9 cellular contexts compared by ENCODE assay signal in genomic region chr9:124392855-124393460, GRCh38. TPM values are rescaled to one million over a fixed set of nuclear protein-coding genes. Genes with fewer than 3 reads are reported as not detected.
DNase-seq lines count a peak whose midpoint lies in the region; ATAC-seq and TF ChIP-seq lines count a peak whose summit lies in the region.
"Had no signal": no experiment of that assay in that cellular context is flagged by ENCODE, and none has a peak within 500 bp of the region (broad histone marks: within the 10 kb centered on the region; RNA-seq: fewer than 3 reads in every experiment).

No MANE protein-coding gene starts in this region.

- no peaks in the 10 kb centered on the region for H3K27me3 Mint-ChIP-seq in immature natural killer cell (ENCODE audit: low read depth in 3 of 3)
- H3K27me3 Mint-ChIP-seq: dendritic cell treated with granulocyte-macrophage colony-stimulating factor and Interleukin-4, amounts not matched to agents 40 ng/mL and 50 ng/mL, for 4 days had no signal

- H3K9me3 ChIP-seq in testis, result no peaks in the 10 kb centered on the region

- no peak overlapping the region for H2AFZ ChIP-seq in ACC112 (ENCODE audit: low read length, unreplicated experiment)

- H3K36me3 Mint-ChIP-seq in immature natural killer cell, result no peaks in the 10 kb centered on the region

- intact Hi-C loops in testis (cut with DNase I; ENCODE audit: low total_unique reads), result no loop called here

- H3K9me3 Mint-ChIP-seq in immature natural killer cell, result no peaks in the 10 kb centered on the region
- H3K9me3 Mint-ChIP-seq: dendritic cell treated with granulocyte-macrophage colony-stimulating factor and Interleukin-4, amounts not matched to agents 40 ng/mL and 50 ng/mL, for 4 days had no signal

- H3K4me1 ChIP-seq in ACC112 (ENCODE audit: control insufficient read depth, insufficient read depth, low read length, unreplicated experiment), result peaks cover 58% of the 10 kb centered on the region
- no peaks in the 10 kb centered on the region for H3K4me1 ChIP-seq in testis

- H3K27ac ChIP-seq in ACC112 (ENCODE audit: low read depth, low read length) (peak overlapping the region; percentile 82), testis (no peak overlapping the region)

- H3K4me3 ChIP-seq in ACC112 (ENCODE audit: low read depth, low read length) (peak overlapping the region; percentile 44; the same call in 1 of the 2 replicates), H7 (ENCODE audit: insufficient read depth, low read depth, low read length) (no peak overlapping the region), skeletal muscle cell (ENCODE audit: low read depth, low read length) (no peak overlapping the region), testis (no peak overlapping the region)

- no peak overlapping the region for H3K27ac Mint-ChIP-seq in immature natural killer cell
- H3K27ac Mint-ChIP-seq: dendritic cell treated with granulocyte-macrophage colony-stimulating factor and Interleukin-4, amounts not matched to agents 40 ng/mL and 50 ng/mL, for 4 days had no signal

- TF ChIP-seq POLR2A in testis (IDR thresholded peaks at IDR 0.05), result no peak

- ATAC-seq in GM18873 (IDR thresholded peaks at IDR 0.05; ENCODE audit: low FRiP score, unreplicated experiment), result no peak

- H3K27me3 ChIP-seq in ACC112 (ENCODE audit: insufficient read depth, low read length) (no peaks in the 10 kb centered on the region), H7 (ENCODE audit: control insufficient read depth, insufficient read depth, low read length) (no peaks in the 10 kb centered on the region), testis (no peaks in the 10 kb centered on the region)

- 77 to 78% methylated on average over 9 of the region's 9 CpGs for WGBS in testis, 2 donors

- H3K4me3 Mint-ChIP-seq in immature natural killer cell, result no peak overlapping the region
- H3K4me3 Mint-ChIP-seq: dendritic cell treated with granulocyte-macrophage colony-stimulating factor and Interleukin-4, amounts not matched to agents 40 ng/mL and 50 ng/mL, for 4 days had no signal

- H3K79me2 ChIP-seq in ACC112 (ENCODE audit: control insufficient read depth, insufficient read depth, low read length, unreplicated experiment), result peaks cover 87% of the 10 kb centered on the region

- TF ChIP-seq CTCF in testis (IDR thresholded peaks at IDR 0.05), result no peak

- DNase-seq in H7, result peak; percentile 61
- peak; percentile 99 for DNase-seq in RKO (ENCODE audit: low spot score)
- peak; percentile 64 for DNase-seq in fibroblast of the conjunctiva (ENCODE audit: low read depth)
- DNase-seq in skeletal muscle cell (ENCODE audit: low read depth), result peak; percentile 72
- no peak for DNase-seq in immature natural killer cell
- DNase-seq in testis, result no peak

- 0 out of 2 replicates have a peak, but pooled peaks cover 3% of the 10 kb centered on the region for H3K36me3 ChIP-seq in ACC112 (ENCODE audit: insufficient read depth, low read length)
- peaks cover 2% of the 10 kb centered on the region; the same call in 1 of the 2 replicates for H3K36me3 ChIP-seq in H7 (replicated peaks; ENCODE audit: control insufficient read depth, insufficient read depth, low read length)
- H3K36me3 ChIP-seq in testis (ENCODE audit: low read depth, missing control alignments), result no peaks in the 10 kb centered on the region

- H3K4me1 Mint-ChIP-seq in immature natural killer cell, result peaks cover 31 to 73% of the 10 kb centered on the region in 2 donors

RNA-seq across cellular contexts. Expression of gene PSMB7, which starts 22.3 kb away (rescaled TPM):
- total RNA-seq in H7 (2014; rRNA removed; shearing (Covaris generic)), result 185 and 231 TPM in 2 replicates
- polyA plus RNA-seq in immature natural killer cell (100 to 1,000 TPM; 167 to 256 (median 186) TPM), testis (ENCODE audit: insufficient read depth, low read depth, low replicate concordance) (310 TPM)
- total RNA-seq in testis, result 100 to 1,000 TPM; 156 to 188 TPM

RNA-seq across cellular contexts. Expression of gene ADGRD2, which starts 57.3 kb away (rescaled TPM):
- total RNA-seq in H7 (2014; rRNA removed; shearing (Covaris generic)), result not detected in 2 replicates
- not detected for polyA plus RNA-seq in immature natural killer cell
- total RNA-seq in testis, result under 1 TPM; 0.31 to 0.74 TPM
- polyA plus RNA-seq in testis (ENCODE audit: insufficient read depth, low read depth, low replicate concordance), result 1.5 TPM

Comparison
In these comparisons a context has a peak if more than half of its experiments do, and no peak if none do; other contexts are left out.
1. DNase-seq: peak in H7 (single experiment), RKO (single experiment), fibroblast of the conjunctiva (single experiment) and skeletal muscle cell (single experiment); none in immature natural killer cell (0 of 3) and testis (single experiment).